14 cellular contexts compared by ENCODE assay signal in genomic region chr11:71456294-71456693, GRCh38.
"Had no signal": no experiment of that assay in that cellular context is flagged by ENCODE, and none has a peak within 500 bp of the region (broad histone marks: within the 10 kb centered on the region; RNA-seq: fewer than 3 reads in every experiment).

No MANE protein-coding gene starts in this region.

- H3K27ac Mint-ChIP-seq: activated CD4-positive, alpha-beta T cell treated with anti-CD3 and anti-CD28 coated beads for 36 hours; activated naive CD4-positive, alpha-beta T cell treated with anti-CD3 and anti-CD28 coated beads, Interleukin-2, amount 50 U/mL, for 24 hours; WTC11 had no signal

- ATAC-seq: activated CD4-positive, alpha-beta T cell treated with anti-CD3 and anti-CD28 coated beads for 36 hours; left lung; WTC11 had no signal

- H3K27me3 ChIP-seq: ascending aorta, breast epithelium, left lung, ovary had no signal

- H3K9me3 ChIP-seq: ascending aorta, breast epithelium, left lung, ovary had no signal

- H3K4me3 Mint-ChIP-seq: activated CD4-positive, alpha-beta T cell treated with anti-CD3 and anti-CD28 coated beads for 36 hours; activated naive CD4-positive, alpha-beta T cell treated with anti-CD3 and anti-CD28 coated beads, Interleukin-2, amount 50 U/mL, for 24 hours; WTC11 had no signal

- H3K4me3 ChIP-seq: ascending aorta, breast epithelium, left lung, ovary had no signal

- H3K27ac ChIP-seq: ascending aorta, breast epithelium, left lung, ovary had no signal

- DNase-seq: activated CD4-positive, alpha-beta T cell treated with anti-CD3 and anti-CD28 coated beads for 36 hours; activated CD4-positive, alpha-beta T cell treated with anti-CD3 and anti-CD28 coated beads, Interleukin-2, amount 50 U/mL, for 48 hours; activated gamma-delta T cell; cerebellar nuclear complex; effector CD4-positive, alpha-beta T cell; left lung; mammary epithelial cell; stimulated activated naive CD4-positive, alpha-beta T cell had no signal

- H3K4me1 ChIP-seq: breast epithelium had no signal

- H3K36me3 ChIP-seq: ovary had no signal

- H3K9me3 Mint-ChIP-seq: activated naive CD4-positive, alpha-beta T cell treated with anti-CD3 and anti-CD28 coated beads, Interleukin-2, amount 50 U/mL, for 24 hours; T-helper 2 cell treated with Interferon-gamma antibody and Interleukin-4, amounts not matched to agents 5 μg/mL and 100 μg/mL, for 36 hours; WTC11 had no signal

- H3K27me3 Mint-ChIP-seq: activated CD4-positive, alpha-beta T cell treated with anti-CD3 and anti-CD28 coated beads for 36 hours; activated naive CD4-positive, alpha-beta T cell treated with anti-CD3 and anti-CD28 coated beads, Interleukin-2, amount 50 U/mL, for 24 hours had no signal
